In genomic region chr4:41215969-41216293, GRCh38 we compare ENCODE assay signal across 8 cellular contexts. TPM values are rescaled to one million over a fixed set of nuclear protein-coding genes. Genes with fewer than 3 reads are reported as not detected.
DNase-seq lines count a peak whose midpoint lies in the region; ATAC-seq and TF ChIP-seq lines count a peak whose summit lies in the region.

No MANE protein-coding gene starts in this region.

- H3K4me1 ChIP-seq in HUES48 (ENCODE audit: control insufficient read depth, insufficient read depth, low read length): peaks cover 22% of the 10 kb centered on the region

- DNase-seq in AG09309 (ENCODE audit: low read depth) (no peak), chondrocyte (ENCODE audit: low spot score) (no peak), naive B cell (no peak), DMS153 (lab: John Stamatoyannopoulos, UW) (no peak), GM03348 (ENCODE audit: low spot score) (no peak), T1000 (lab: John Stamatoyannopoulos, UW) (no peak), OCI-M1 (lab: John Stamatoyannopoulos, UW) (no peak)

- H3K9me3 ChIP-seq in HUES48 (ENCODE audit: control insufficient read depth, insufficient read depth, low read length): no peaks in the 10 kb centered on the region

- H3K4me3 ChIP-seq in AG09309 (ENCODE audit: control insufficient read depth, low read depth, low read length) (peak overlapping the region; percentile 75), HUES48 (ENCODE audit: low read depth, low read length) (peak overlapping the region; percentile 68)

- H3K4me1 Mint-ChIP-seq in chondrocyte (ENCODE audit: low read depth) (peaks cover 44% of the 10 kb centered on the region), naive B cell (peaks cover 9 to 29% (median 28%) of the 10 kb centered on the region in 3 donors)

- H3K36me3 ChIP-seq in HUES48 (ENCODE audit: control insufficient read depth, insufficient read depth, low read length): no peaks in the 10 kb centered on the region

- peaks cover 10% of the 10 kb centered on the region for H3K27me3 ChIP-seq in HUES48 (ENCODE audit: control insufficient read depth, insufficient read depth, low read length)

- H3K27me3 Mint-ChIP-seq in chondrocyte (ENCODE audit: low read depth) (no peaks in the 10 kb centered on the region), naive B cell (peaks cover 63 to 80% (median 78%) of the 10 kb centered on the region in 3 donors)

- H3K36me3 Mint-ChIP-seq in chondrocyte (ENCODE audit: low read depth) (no peaks in the 10 kb centered on the region), naive B cell (peaks cover 0 to 6% of the 10 kb centered on the region in 2 donors)

- no peaks in the 10 kb centered on the region for H3K9me3 Mint-ChIP-seq in chondrocyte (ENCODE audit: low read depth)
- peaks cover 0 to 6% (median 0%) of the 10 kb centered on the region in 7 donors for H3K9me3 Mint-ChIP-seq in naive B cell

- peak overlapping the region; percentile 80 for H3K9ac ChIP-seq in HUES48 (ENCODE audit: low read depth, low read length)

- H3K27ac Mint-ChIP-seq in chondrocyte (ENCODE audit: unreplicated experiment) (peak overlapping the region; percentile 98), naive B cell (no peak overlapping the region)

- H3K4me3 Mint-ChIP-seq in chondrocyte (ENCODE audit: unreplicated experiment) (peak overlapping the region; percentile 78), naive B cell (peak overlapping the region in 7 of 8 donors; percentile 25 to 84 (median 70))

- ATAC-seq in naive B cell (ENCODE audit: low read depth in 2 of 2): no peak

- TF ChIP-seq CTCF in AG09309 (IDR thresholded peaks at IDR 0.05; ENCODE audit: control insufficient read depth, insufficient read depth, low read depth, low read length, missing control alignments) (no peak), chondrocyte (IDR thresholded peaks at IDR 0.05) (no peak)

- H3K27ac ChIP-seq in HUES48 (ENCODE audit: low read depth, low read length): peak overlapping the region; percentile 100

RNA-seq across cellular contexts. Expression of gene APBB2, which starts 1.6 kb away (rescaled TPM):
- 111 to 192 TPM (median 119 TPM) in 3 replicates for total RNA-seq in chondrocyte
- 10 to 100 TPM in 5 of 6 donors, 1 to 10 TPM in 1; 8.6 to 23.5 (median 15.7) TPM for polyA plus RNA-seq in naive B cell (ENCODE audit: low read depth in 6 of 6)

RNA-seq across cellular contexts. Expression of gene UCHL1, which starts 40.8 kb away (rescaled TPM):
- total RNA-seq in chondrocyte: 771 to 856 TPM (median 807 TPM) in 3 replicates
- under 1 TPM in 1 of 6 donors, not detected in 5; 0.57 TPM for polyA plus RNA-seq in naive B cell (ENCODE audit: low read depth in 6 of 6)
